25 cellular contexts compared by ENCODE assay signal in genomic region chr19:2115324-2115723, GRCh38.
"Had no signal": no experiment of that assay in that cellular context is flagged by ENCODE, and none has a peak within 500 bp of the region (broad histone marks: within the 10 kb centered on the region; RNA-seq: fewer than 3 reads in every experiment).

No MANE protein-coding gene starts in this region.

- H3K27me3 Mint-ChIP-seq: activated CD4-positive, alpha-beta T cell treated with anti-CD3 and anti-CD28 coated beads, Interleukin-2, amount 10 ng/mL, durations not matched to agents 24 days and 14 days; activated CD8-positive, alpha-beta T cell treated with anti-CD3 and anti-CD28 coated beads for 36 hours; activated naive CD4-positive, alpha-beta T cell treated with anti-CD3 and anti-CD28 coated beads, Interleukin-2, amount 50 U/mL, for 24 hours; activated T-helper 17 cell treated with anti-CD3 and anti-CD28 coated beads, Interleukin-2, amount 50 U/mL, for 72 hours; brain had no signal

- H3K27ac Mint-ChIP-seq: activated CD4-positive, alpha-beta T cell treated with anti-CD3 and anti-CD28 coated beads, Interleukin-2, amount 10 ng/mL, durations not matched to agents 24 days and 14 days; activated CD8-positive, alpha-beta T cell treated with anti-CD3 and anti-CD28 coated beads for 36 hours; activated naive CD4-positive, alpha-beta T cell treated with anti-CD3 and anti-CD28 coated beads, Interleukin-2, amount 50 U/mL, for 24 hours; activated T-cell treated with anti-CD3 and anti-CD28 coated beads, Interleukin-2, amount 50 U/mL, for 72 hours; activated T-helper 17 cell treated with anti-CD3 and anti-CD28 coated beads, Interleukin-2, amount 50 U/mL, for 72 hours; brain; T-helper 2 cell treated with Interferon-gamma antibody and Interleukin-4, amounts not matched to agents 5 μg/mL and 100 μg/mL, for 36 hours had no signal

- H3K4me2 ChIP-seq: PC-9 had no signal

- H3K27ac ChIP-seq: PC-9 had no signal

- H3K4me3 ChIP-seq: PC-9 had no signal

- H3K4me3 Mint-ChIP-seq: activated CD4-positive, alpha-beta T cell treated with anti-CD3 and anti-CD28 coated beads, Interleukin-2, amount 10 ng/mL, durations not matched to agents 24 days and 14 days; activated CD8-positive, alpha-beta T cell treated with anti-CD3 and anti-CD28 coated beads for 36 hours; activated naive CD4-positive, alpha-beta T cell treated with anti-CD3 and anti-CD28 coated beads, Interleukin-2, amount 50 U/mL, for 24 hours; activated T-cell treated with anti-CD3 and anti-CD28 coated beads, Interleukin-2, amount 50 U/mL, for 72 hours; activated T-helper 17 cell treated with anti-CD3 and anti-CD28 coated beads, Interleukin-2, amount 50 U/mL, for 72 hours; brain; T-helper 2 cell treated with Interferon-gamma antibody and Interleukin-4, amounts not matched to agents 5 μg/mL and 100 μg/mL, for 36 hours had no signal

- DNase-seq: activated CD4-positive, alpha-beta T cell treated with anti-CD3 and anti-CD28 coated beads, Interleukin-2, amount 10 ng/mL, durations not matched to agents 24 days and 14 days; activated CD4-positive, alpha-beta T cell treated with anti-CD3 and anti-CD28 coated beads, Interleukin-2, amount 50 U/mL, for 4 hours; activated CD8-positive, alpha-beta T cell treated with anti-CD3 and anti-CD28 coated beads for 36 hours; activated effector memory CD4-positive, alpha-beta T cell treated with anti-CD3 and anti-CD28 coated beads, Interleukin-2, amount 50 U/mL, for 16 hours; activated naive CD4-positive, alpha-beta T cell; activated T-cell treated with anti-CD3 and anti-CD28 coated beads, Interleukin-2, amount 50 U/mL, for 1 hour; activated T-cell treated with anti-CD3 and anti-CD28 coated beads, Interleukin-2, amount 50 U/mL, for 72 hours; anterior cingulate cortex; caudate nucleus; Kasumi-1; KG1; MM.1S; MV-4-11; NCI-H1092; NCI-H1436 treated with DMSO at 0.1 percent for 48 hours; NCI-H1694 treated with DMSO at 0.1 percent for 48 hours; NCI-H2029; NCI-H345; NCI-H524 treated with DMSO at 0.1 percent for 48 hours; PC-9; Right ventricle myocardium superior had no signal

- H3K9me3 Mint-ChIP-seq: activated CD4-positive, alpha-beta T cell treated with anti-CD3 and anti-CD28 coated beads, Interleukin-2, amount 10 ng/mL, durations not matched to agents 24 days and 14 days; activated CD8-positive, alpha-beta T cell treated with anti-CD3 and anti-CD28 coated beads for 36 hours; activated naive CD4-positive, alpha-beta T cell treated with anti-CD3 and anti-CD28 coated beads, Interleukin-2, amount 50 U/mL, for 24 hours; activated T-cell treated with anti-CD3 and anti-CD28 coated beads, Interleukin-2, amount 50 U/mL, for 72 hours; activated T-helper 17 cell treated with anti-CD3 and anti-CD28 coated beads, Interleukin-2, amount 50 U/mL, for 72 hours; brain; T-helper 2 cell treated with Interferon-gamma antibody and Interleukin-4, amounts not matched to agents 5 μg/mL and 100 μg/mL, for 36 hours had no signal

- H2AFZ ChIP-seq: PC-9 had no signal

- H3K4me1 Mint-ChIP-seq: activated CD4-positive, alpha-beta T cell treated with anti-CD3 and anti-CD28 coated beads, Interleukin-2, amount 10 ng/mL, durations not matched to agents 24 days and 14 days; brain had no signal

- ATAC-seq: activated CD8-positive, alpha-beta T cell treated with anti-CD3 and anti-CD28 coated beads for 36 hours; activated T-cell treated with anti-CD3 and anti-CD28 coated beads, Interleukin-2, amount 50 U/mL, for 72 hours; activated T-helper 17 cell treated with anti-CD3 and anti-CD28 coated beads, Interleukin-2, amount 50 U/mL, for 72 hours had no signal
